8 cellular contexts compared by ENCODE assay signal in the genomic region with DNA sequence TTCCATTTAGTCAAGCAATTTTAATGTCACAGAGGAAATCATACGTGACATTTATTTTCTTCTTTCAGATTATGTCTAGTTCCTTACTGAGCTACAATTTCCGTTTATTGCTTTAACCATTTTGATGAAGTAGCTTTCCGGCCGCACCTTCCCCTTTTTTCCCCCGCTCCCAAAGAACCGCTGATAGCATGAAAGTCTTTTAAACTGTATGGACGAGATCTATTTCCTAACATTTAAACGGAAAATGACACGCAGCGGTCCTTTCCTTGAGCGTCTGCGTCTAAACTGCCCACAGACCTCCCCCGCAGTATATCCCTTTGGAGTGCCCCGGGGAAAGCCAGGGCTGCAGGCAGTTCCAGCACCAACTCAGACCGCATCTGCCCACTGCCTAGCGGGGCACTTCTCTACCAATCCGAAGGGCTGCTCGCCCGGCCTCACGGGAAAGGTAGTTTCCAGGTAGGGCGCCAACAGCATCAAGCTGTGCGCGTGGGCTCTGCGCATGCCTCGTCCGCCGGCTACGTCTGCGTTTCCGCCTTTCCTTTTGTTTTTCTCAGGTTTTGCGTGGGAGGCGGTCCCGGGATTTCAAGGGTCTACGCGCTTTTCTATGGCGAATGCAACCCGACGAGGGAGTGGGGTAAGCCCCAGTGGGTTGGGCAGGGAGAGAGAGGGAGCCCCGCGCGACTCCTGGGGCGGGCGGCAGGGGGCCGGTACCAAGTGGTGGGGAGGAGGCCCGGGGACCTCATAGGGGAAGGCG. TPM values are rescaled to one million over a fixed set of nuclear protein-coding genes. Genes with fewer than 3 reads are reported as not detected.
A peak's percentile ranks its signal among the peaks of the same experiment; 100 is the strongest.
DNase-seq lines count a peak whose midpoint lies in the region; ATAC-seq lines count a peak whose summit lies in the region.

TSS of gene ZNF33A (plus strand) at position 526 of the 754 bp plus-strand sequence. CDS start 1,667 bp downstream, outside the sequence.

- DNase-seq in C1 segment of cervical spinal cord (lab: John Stamatoyannopoulos, UW) (peak; percentile 54 to 98 (median 94)), NCI-H526 treated with DMSO at 0.1 percent for 48 hours (lab: John Stamatoyannopoulos, UW) (peak; percentile 84), dedifferentiated amniotic fluid mesenchymal stem cell (ENCODE audit: extremely low spot score) (peak; percentile 84), left lobe of liver (ENCODE audit: low spot score) (peak; percentile 96)
- DNase-seq in activated CD4-positive, alpha-beta T cell treated with anti-CD3 and anti-CD28 coated beads, Interleukin-2, amount 50 U/mL, for 1 hour = peak; percentile 88
- peak; percentile 89 to 90 for DNase-seq in stimulated activated CD4-positive, alpha-beta T cell treated with anti-CD3 and anti-CD28 coated beads, Interleukin-2, amount 100 ng/mL, for 24 hours

- ATAC-seq in GM19351 (IDR thresholded peaks at IDR 0.05; ENCODE audit: unreplicated experiment) (peak; percentile 79), HG03520 (IDR thresholded peaks at IDR 0.05; ENCODE audit: unreplicated experiment) (peak; percentile 78), left lobe of liver (peak; percentile 93)

RNA-seq across cellular contexts. Expression of gene ZNF33A, which starts in this region (rescaled TPM):
- total RNA-seq in left lobe of liver = 18.7 TPM

Comparison
In these comparisons a context has a peak if more than half of its experiments do, and no peak if none do; other contexts are left out.
1. Peak in every context shown above with its lines: DNase-seq and ATAC-seq.